In the genomic region with DNA sequence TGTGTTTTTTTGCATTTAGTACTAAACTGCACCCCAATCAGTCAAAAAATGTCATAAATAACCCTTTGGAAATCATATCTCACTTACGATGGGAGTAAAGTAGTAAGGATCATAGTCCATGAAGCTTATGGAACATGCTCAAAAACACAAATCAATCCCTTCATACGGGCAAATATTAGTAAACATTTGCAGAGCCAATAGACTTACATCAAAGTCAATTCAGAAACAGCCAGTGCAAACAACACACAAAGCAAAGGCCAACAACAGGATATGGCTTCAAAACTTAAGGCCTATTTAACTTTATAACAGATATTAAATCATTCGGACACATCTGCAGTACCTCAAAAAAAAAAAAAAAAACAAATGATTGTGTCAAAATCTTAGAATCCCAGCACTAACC, we compare ENCODE assay signal across 26 cellular contexts.
"Had no signal": no experiment of that assay in that cellular context is flagged by ENCODE, and none has a peak within 500 bp of the region (broad histone marks: within the 10 kb centered on the region; RNA-seq: fewer than 3 reads in every experiment).

No MANE protein-coding gene starts in this region.

- H3K9me3 Mint-ChIP-seq: activated naive CD4-positive, alpha-beta T cell treated with anti-CD3 and anti-CD28 coated beads, Interleukin-2, amount 50 U/mL, for 72 hours; activated T-cell treated with anti-CD3 and anti-CD28 coated beads, Interleukin-2, amount 50 U/mL, for 72 hours; central memory CD8-positive, alpha-beta T cell; dendritic cell treated with granulocyte-macrophage colony-stimulating factor and Interleukin-4, amounts not matched to agents 40 ng/mL and 50 ng/mL, for 4 days; endodermal cell; natural killer cell; neural progenitor cell had no signal

- H3K4me3 Mint-ChIP-seq: activated CD4-positive, alpha-beta T cell treated with anti-CD3 and anti-CD28 coated beads for 36 hours; activated T-cell treated with anti-CD3 and anti-CD28 coated beads, Interleukin-2, amount 50 U/mL, for 72 hours; central memory CD8-positive, alpha-beta T cell; dendritic cell treated with granulocyte-macrophage colony-stimulating factor and Interleukin-4, amounts not matched to agents 40 ng/mL and 50 ng/mL, for 4 days; endodermal cell; natural killer cell; neural progenitor cell had no signal

- H3K4me1 Mint-ChIP-seq: central memory CD8-positive, alpha-beta T cell; endodermal cell; neural progenitor cell had no signal

- ATAC-seq: activated CD4-positive, alpha-beta T cell treated with anti-CD3 and anti-CD28 coated beads for 36 hours; activated naive CD4-positive, alpha-beta T cell treated with anti-CD3 and anti-CD28 coated beads, Interleukin-2, amount 50 U/mL, for 72 hours; activated T-cell treated with anti-CD3 and anti-CD28 coated beads, Interleukin-2, amount 50 U/mL, for 72 hours; esophagus mucosa; heart right ventricle; left lung; natural killer cell; right cardiac atrium; upper lobe of right lung had no signal

- H3K27ac ChIP-seq: heart right ventricle, left lung, neural progenitor cell, parathyroid adenoma, spleen, suprapubic skin, tibial artery, upper lobe of right lung had no signal

- H3K4me1 ChIP-seq: neural progenitor cell, parathyroid adenoma, upper lobe of right lung had no signal

- H3K36me3 Mint-ChIP-seq: activated naive CD4-positive, alpha-beta T cell treated with anti-CD3 and anti-CD28 coated beads, Interleukin-2, amount 50 U/mL, for 72 hours; natural killer cell had no signal

- H3K27ac Mint-ChIP-seq: activated CD4-positive, alpha-beta T cell treated with anti-CD3 and anti-CD28 coated beads for 36 hours; activated naive CD4-positive, alpha-beta T cell treated with anti-CD3 and anti-CD28 coated beads, Interleukin-2, amount 50 U/mL, for 72 hours; activated T-cell treated with anti-CD3 and anti-CD28 coated beads, Interleukin-2, amount 50 U/mL, for 72 hours; dendritic cell treated with granulocyte-macrophage colony-stimulating factor and Interleukin-4, amounts not matched to agents 40 ng/mL and 50 ng/mL, for 4 days; endodermal cell; natural killer cell; neural progenitor cell had no signal

- H3K4me3 ChIP-seq: heart right ventricle, left lung, lung, neural progenitor cell, spleen, suprapubic skin, tibial artery, upper lobe of right lung had no signal

- H3K36me3 ChIP-seq: left lung, spleen, suprapubic skin, tibial artery, upper lobe of right lung had no signal

- H3K79me2 ChIP-seq: parathyroid adenoma had no signal

- H3K27me3 ChIP-seq: heart right ventricle, left lung, neural progenitor cell, spleen, suprapubic skin, tibial artery, upper lobe of right lung had no signal

- H3K4me2 ChIP-seq: neural progenitor cell had no signal

- H2AFZ ChIP-seq: neural progenitor cell, parathyroid adenoma had no signal

- H3K27me3 Mint-ChIP-seq: dendritic cell treated with granulocyte-macrophage colony-stimulating factor and Interleukin-4, amounts not matched to agents 40 ng/mL and 50 ng/mL, for 4 days had no signal

- DNase-seq: activated CD4-positive, alpha-beta T cell treated with anti-CD3 and anti-CD28 coated beads for 36 hours; activated CD4-positive, CD25-positive, alpha-beta regulatory T cell; activated naive CD4-positive, alpha-beta T cell; activated T-cell treated with anti-CD3 and anti-CD28 coated beads for 4 hours; activated T-cell treated with anti-CD3 and anti-CD28 coated beads, Interleukin-2, amount 50 U/mL, for 72 hours; anterior cingulate cortex; endodermal cell; foreskin fibroblast; heart right ventricle; left lung; mesendoderm; natural killer cell; occipital lobe; right cardiac atrium; spleen; stimulated activated naive CD4-positive, alpha-beta T cell; tibial artery; upper lobe of right lung had no signal
